ENCODE assay signal across 8 cellular contexts in genomic region chr1:75725861-75726361, GRCh38. TPM values are rescaled to one million over a fixed set of nuclear protein-coding genes. Genes with fewer than 3 reads are reported as not detected.
DNase-seq lines count a peak whose midpoint lies in the region; ATAC-seq and TF ChIP-seq lines count a peak whose summit lies in the region.

No MANE protein-coding gene starts in this region.

- no peak for TF ChIP-seq CTCF in 22Rv1 (IDR thresholded peaks at IDR 0.05)
- TF ChIP-seq CTCF in H9 (conservative IDR thresholded peaks at IDR 0.05) = no peak

- no peak overlapping the region for H2BK15ac ChIP-seq in H9 (ENCODE audit: low read depth, low read length)

- peaks cover 2% of the 10 kb centered on the region; the same call in 1 of the 2 replicates for H3K27me3 Mint-ChIP-seq in H9 (ENCODE audit: low read depth)
- no peaks in the 10 kb centered on the region for H3K27me3 Mint-ChIP-seq in activated naive CD8-positive, alpha-beta T cell

- H3K23ac ChIP-seq in H9 (ENCODE audit: insufficient read length, low read depth, low read length) = no peak overlapping the region

- H2BK5ac ChIP-seq in H9 (ENCODE audit: insufficient read length, low read length) = no peak overlapping the region

- H3K36me3 Mint-ChIP-seq in H9 (ENCODE audit: insufficient read depth in 1 of 3, low read depth in 3 of 3) = peaks cover 0 to 8% (median 6%) of the 10 kb centered on the region in 3 experiments; a peak in 4 of 7 replicates
- H3K36me3 Mint-ChIP-seq in activated naive CD8-positive, alpha-beta T cell = peaks cover 3% of the 10 kb centered on the region

- H3K18ac ChIP-seq in H9 (ENCODE audit: insufficient read length, low read depth, low read length) = no peak overlapping the region

- no peak overlapping the region for H2BK12ac ChIP-seq in H9 (ENCODE audit: insufficient read length, low read depth, low read length)

- H3K4me1 Mint-ChIP-seq in H9 = peaks cover 32 to 33% of the 10 kb centered on the region in 2 experiments
- peaks cover 52% of the 10 kb centered on the region for H3K4me1 Mint-ChIP-seq in activated naive CD8-positive, alpha-beta T cell (ENCODE audit: low read depth)

- H2BK120ac ChIP-seq in H9 (ENCODE audit: low read depth, low read length, poor library complexity, severe bottlenecking) = no peak overlapping the region

- H3K4me1 ChIP-seq in H9 (ENCODE audit: insufficient read depth, low read length) = peaks cover 2% of the 10 kb centered on the region; the same call in 1 of the 2 replicates
- no peaks in the 10 kb centered on the region for H3K4me1 ChIP-seq in urinary bladder (ENCODE audit: insufficient read depth)

- H2AFZ ChIP-seq in H9 (ENCODE audit: low read length) = no peak overlapping the region

- no peak overlapping the region for H2AK5ac ChIP-seq in H9 (ENCODE audit: insufficient read length, low read length)

- H2BK20ac ChIP-seq in H9 (ENCODE audit: low read depth, low read length, poor library complexity, severe bottlenecking) = no peak overlapping the region

- H4K5ac ChIP-seq in H9 (ENCODE audit: insufficient read length, low read depth, low read length) = no peak overlapping the region

- WGBS in H9 (ENCODE audit: extremely low coverage, insufficient read length, low lambda C conversion rate) = no CpG with 5 or more reads among the region's 11 CpGs
- WGBS in urinary bladder = 69% methylated on average over 11 of the region's 11 CpGs

- peak overlapping the region; percentile 75 for H3K4me3 ChIP-seq in urinary bladder (ENCODE audit: low read depth, low read length)

- H3K4ac ChIP-seq in H9 (ENCODE audit: low read depth, low read length) = no peak overlapping the region

- DNase-seq in H9 (no peak), left kidney (ENCODE audit: low read depth, low spot score) (peak; percentile 19), GOT3 (lab: John Stamatoyannopoulos, UW) (no peak), inferior parietal cortex (ENCODE audit: extremely low spot score) (no peak)

- H3K4me3 Mint-ChIP-seq in H9 = peak overlapping the region; percentile 98
- peak overlapping the region; percentile 98 for H3K4me3 Mint-ChIP-seq in activated naive CD8-positive, alpha-beta T cell

- H4K8ac ChIP-seq in H9 (replicated peaks; ENCODE audit: insufficient read length, low read depth, low read length) = no peak overlapping the region

- H3K79me1 ChIP-seq in H9 (ENCODE audit: insufficient read depth, low read depth, low read length, poor library complexity, severe bottlenecking) = peaks cover 2% of the 10 kb centered on the region

- no peak overlapping the region for H3K9ac ChIP-seq in H9 (ENCODE audit: extremely low read depth, insufficient read length, low read length)

- peak overlapping the region; percentile 75 for H3K27ac ChIP-seq in 22Rv1
- no peak overlapping the region for H3K27ac ChIP-seq in H9 (ENCODE audit: insufficient read length, low read depth, low read length)
- H3K27ac ChIP-seq in urinary bladder (ENCODE audit: low read depth) = no peak overlapping the region

- peaks cover 0 to 5% of the 10 kb centered on the region in 2 experiments; a peak in 2 of 5 replicates for H3K9me3 Mint-ChIP-seq in H9
- no peaks in the 10 kb centered on the region for H3K9me3 Mint-ChIP-seq in activated naive CD8-positive, alpha-beta T cell (ENCODE audit: low read depth)

- no peak overlapping the region for H3K14ac ChIP-seq in H9 (ENCODE audit: insufficient read depth, low read length)

- no peaks in the 10 kb centered on the region for H3K27me3 ChIP-seq in H9 (ENCODE audit: insufficient read depth, low read length)

- peak overlapping the region in 1 of 3 experiments; percentile 87; a peak in 1 of 7 replicates for H3K27ac Mint-ChIP-seq in H9
- peak overlapping the region; percentile 95 for H3K27ac Mint-ChIP-seq in activated naive CD8-positive, alpha-beta T cell

- H3K56ac ChIP-seq in H9 (ENCODE audit: insufficient read length, low read depth, low read length) = no peak overlapping the region

- no peak overlapping the region for H3T11ph ChIP-seq in H9 (ENCODE audit: low read length)

- peaks cover 7% of the 10 kb centered on the region for H3K23me2 ChIP-seq in H9 (ENCODE audit: insufficient read length, low read depth, low read length, poor library complexity, severe bottlenecking)

- H3K9me3 ChIP-seq in H9 (ENCODE audit: control insufficient read depth, low read depth, low read length) = no peaks in the 10 kb centered on the region

- H4K91ac ChIP-seq in H9 (ENCODE audit: insufficient read length, low read depth, low read length) = no peak overlapping the region

- H4K20me1 ChIP-seq in H9 (ENCODE audit: control insufficient read depth, insufficient read depth, insufficient read length) = no peaks in the 10 kb centered on the region

- peaks cover 2% of the 10 kb centered on the region; the same call in 1 of the 2 replicates for H3K79me2 ChIP-seq in H9 (ENCODE audit: insufficient read depth, low read length)

- H3K4me2 ChIP-seq in H9 (ENCODE audit: insufficient read depth, insufficient read length, low read length) = no peak overlapping the region

- no peak for ATAC-seq in HG02938 (IDR thresholded peaks at IDR 0.05; ENCODE audit: unreplicated experiment)

- no peaks in the 10 kb centered on the region for H3K36me3 ChIP-seq in urinary bladder (ENCODE audit: insufficient read depth)

RNA-seq across cellular contexts. Expression of gene ACADM, which starts 1.4 kb away (rescaled TPM):
- 51.3 and 52.2 TPM in 2 replicates for total RNA-seq in H9 (2021)
- total RNA-seq in urinary bladder = 90.3 TPM
- 36.8 TPM for polyA plus RNA-seq in urinary bladder
